In the genomic region with DNA sequence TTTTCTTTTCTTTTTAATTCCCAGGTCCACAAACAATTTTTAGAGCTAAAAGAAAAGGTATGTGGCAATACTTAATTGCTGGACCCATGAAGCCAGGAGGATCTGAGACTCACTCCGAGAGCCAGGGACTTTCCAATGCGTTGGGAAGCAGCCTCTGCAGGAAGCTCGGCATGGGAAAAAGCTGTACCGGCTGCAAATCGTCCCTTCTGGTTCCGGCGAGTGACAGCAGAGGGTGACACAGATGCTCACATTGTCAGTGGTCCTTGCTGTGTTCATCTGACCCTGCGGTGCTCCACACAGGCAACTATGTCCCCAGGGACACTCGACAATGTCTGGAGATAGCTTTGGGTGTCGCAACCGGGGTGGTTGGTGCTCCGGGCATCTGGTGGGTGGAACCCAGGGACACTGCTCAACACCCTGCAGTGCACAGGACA, we compare ENCODE assay signal across 8 cellular contexts.
DNase-seq lines count a peak whose midpoint lies in the region; ATAC-seq and TF ChIP-seq lines count a peak whose summit lies in the region.

No MANE protein-coding gene starts in this region.

- TF ChIP-seq CTCF in epithelial cell of esophagus (IDR thresholded peaks at IDR 0.05; ENCODE audit: insufficient read depth, low read depth, low read length, missing control alignments) (no peak), GM10266 (IDR thresholded peaks at IDR 0.05; ENCODE audit: control insufficient read depth, insufficient read depth, low read depth, missing control alignments) (no peak)

- H3K9me3 Mint-ChIP-seq in T-helper 2 cell treated with Interferon-gamma antibody and Interleukin-4, amounts not matched to agents 5 μg/mL and 100 μg/mL, for 36 hours = no peaks in the 10 kb centered on the region

- peaks cover 5% of the 10 kb centered on the region for H3K27me3 Mint-ChIP-seq in T-helper 2 cell treated with Interferon-gamma antibody and Interleukin-4, amounts not matched to agents 5 μg/mL and 100 μg/mL, for 36 hours (ENCODE audit: low read depth)

- no peaks in the 10 kb centered on the region for H3K36me3 Mint-ChIP-seq in T-helper 2 cell treated with Interferon-gamma antibody and Interleukin-4, amounts not matched to agents 5 μg/mL and 100 μg/mL, for 36 hours (ENCODE audit: low read depth)

- ATAC-seq in GM21526 (IDR thresholded peaks at IDR 0.05; ENCODE audit: low FRiP score, unreplicated experiment) = no peak

- intact Hi-C loops in posterior cingulate gyrus (cut with DNase I) = no loop called here

- no peak overlapping the region for H3K4me3 Mint-ChIP-seq in T-helper 2 cell treated with Interferon-gamma antibody and Interleukin-4, amounts not matched to agents 5 μg/mL and 100 μg/mL, for 36 hours

- H3K27ac Mint-ChIP-seq in T-helper 2 cell treated with Interferon-gamma antibody and Interleukin-4, amounts not matched to agents 5 μg/mL and 100 μg/mL, for 36 hours = no peak overlapping the region

- H3K4me3 ChIP-seq in epithelial cell of esophagus (ENCODE audit: low read length) = no peak overlapping the region

- H3K4me1 Mint-ChIP-seq in T-helper 2 cell treated with Interferon-gamma antibody and Interleukin-4, amounts not matched to agents 5 μg/mL and 100 μg/mL, for 36 hours (ENCODE audit: low read depth) = no peaks in the 10 kb centered on the region

- DNase-seq in ELR (ENCODE audit: low read depth) (peak; percentile 45), NCI-H2171 treated with DMSO at 0.1 percent for 48 hours (lab: John Stamatoyannopoulos, UW) (peak; percentile 54), epithelial cell of esophagus (ENCODE audit: low read depth) (peak; percentile 10), posterior cingulate gyrus (peak in 7 of 10 donors; percentile 6 to 78 (median 16)), GM10266 (ENCODE audit: extremely low spot score) (no peak)
- no peak for DNase-seq in T-helper 2 cell treated with Interferon-gamma antibody and Interleukin-4, amounts not matched to agents 5 μg/mL and 100 μg/mL, for 36 hours (ENCODE audit: low spot score)
- no peak for DNase-seq in activated T-cell treated with anti-CD3 and anti-CD28 coated beads, Interleukin-2, amount 50 U/mL, for 48 hours

Comparison
In these comparisons a context has a peak if more than half of its experiments do, and no peak if none do; other contexts are left out.
1. DNase-seq: peak in ELR (single experiment), NCI-H2171 treated with DMSO at 0.1 percent for 48 hours (single experiment), epithelial cell of esophagus (single experiment) and posterior cingulate gyrus (7 of 10); none in T-helper 2 cell treated with Interferon-gamma antibody and Interleukin-4, amounts not matched to agents 5 μg/mL and 100 μg/mL, for 36 hours (single experiment), GM10266 (single experiment) and activated T-cell treated with anti-CD3 and anti-CD28 coated beads, Interleukin-2, amount 50 U/mL, for 48 hours (0 of 2).